Comparison of ENCODE assay signal across 13 cellular contexts in the genomic region with DNA sequence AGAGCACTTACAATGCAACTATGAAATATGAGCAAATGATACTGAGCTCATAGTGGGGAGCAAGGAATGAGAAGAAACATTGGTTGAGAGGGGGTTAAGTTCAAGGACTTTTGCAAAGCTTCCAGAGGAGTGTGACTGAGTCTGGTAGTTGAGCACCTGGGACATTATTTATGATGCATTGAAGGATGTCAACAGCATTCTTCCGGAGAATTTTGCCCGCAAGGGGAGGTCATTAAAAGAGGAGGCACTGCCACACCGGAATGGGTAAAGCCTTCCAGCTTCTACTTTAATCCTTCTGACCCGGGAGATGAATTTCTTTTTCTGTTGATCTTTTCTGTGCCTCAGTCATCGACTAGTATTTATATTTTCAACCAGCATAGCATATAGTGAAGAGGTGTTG.
DNase-seq lines count a peak whose midpoint lies in the region; ATAC-seq, FAIRE-seq and TF ChIP-seq lines count a peak whose summit lies in the region.
"Had no signal": no experiment of that assay in that cellular context is flagged by ENCODE, and none has a peak within 500 bp of the region (broad histone marks: within the 10 kb centered on the region; RNA-seq: fewer than 3 reads in every experiment).

No MANE protein-coding gene starts in this region.

- no peak overlapping the region for H4K91ac ChIP-seq in neuronal stem cell (ENCODE audit: low read depth, low read length, poor library complexity)

- ATAC-seq in GM23338: no peak
- ATAC-seq in RWPE2 (ENCODE audit: low read depth): no peak
- ATAC-seq in naive thymus-derived CD4-positive, alpha-beta T cell: no peak

- no peak overlapping the region for H2BK12ac ChIP-seq in neuronal stem cell (ENCODE audit: low read length)

- no peak overlapping the region for H2BK120ac ChIP-seq in neuronal stem cell (ENCODE audit: low read depth, low read length)

- H3K36me3 ChIP-seq in GM23338 (ENCODE audit: insufficient read depth) (no peaks in the 10 kb centered on the region), RWPE2 (ENCODE audit: low read depth) (no peaks in the 10 kb centered on the region), neuronal stem cell (replicated peaks in 1 of 2; ENCODE audit: control insufficient read depth in 2 of 2, insufficient read depth in 2 of 2, low read length in 2 of 2) (no peaks in the 10 kb centered on the region)
- H3K36me3 ChIP-seq in naive thymus-derived CD4-positive, alpha-beta T cell (ENCODE audit: control insufficient read depth in 2 of 3, insufficient read depth in 3 of 3, low read length in 3 of 3): no peaks in the 10 kb centered on the region

- H3F3A ChIP-seq in GM23338 (replicated peaks; ENCODE audit: low read depth): no peaks in the 10 kb centered on the region; the same call in 1 of the 2 replicates

- H2BK15ac ChIP-seq in neuronal stem cell (ENCODE audit: low read length): no peak overlapping the region

- H3K9me3 ChIP-seq in RWPE2 (ENCODE audit: severe bottlenecking): no peaks in the 10 kb centered on the region
- no peaks in the 10 kb centered on the region for H3K9me3 ChIP-seq in neuronal stem cell (replicated peaks in 1 of 2; ENCODE audit: control insufficient read depth in 2 of 2, insufficient read depth in 1 of 2, low read depth in 1 of 2, low read length in 2 of 2)
- no peaks in the 10 kb centered on the region for H3K9me3 ChIP-seq in naive thymus-derived CD4-positive, alpha-beta T cell (ENCODE audit: control insufficient read depth in 2 of 3, low read length in 3 of 3)

- no peak for TF ChIP-seq POLR2A in GM12891 (IDR thresholded peaks at IDR 0.05; ENCODE audit: low read depth, low read length)

- H3K27ac ChIP-seq in GM23338 (ENCODE audit: low read depth) (peak overlapping the region; percentile 72), RWPE2 (ENCODE audit: poor library complexity, severe bottlenecking) (peak overlapping the region; percentile 83), neuronal stem cell (replicated peaks; ENCODE audit: low read length) (peak overlapping the region; percentile 27)
- H3K27ac ChIP-seq in naive thymus-derived CD4-positive, alpha-beta T cell (ENCODE audit: low read depth, low read length): no peak overlapping the region

- peaks cover 25% of the 10 kb centered on the region for H3K4me1 ChIP-seq in GM23338 (ENCODE audit: insufficient read depth)
- H3K4me1 ChIP-seq in RWPE2 (ENCODE audit: insufficient read depth, poor library complexity, severe bottlenecking): peaks cover 31% of the 10 kb centered on the region
- peaks cover 0 to 7% of the 10 kb centered on the region in 2 donors for H3K4me1 ChIP-seq in neuronal stem cell (ENCODE audit: control insufficient read depth in 2 of 2, insufficient read depth in 1 of 2, low read depth in 1 of 2, low read length in 2 of 2)
- H3K4me1 ChIP-seq in naive thymus-derived CD4-positive, alpha-beta T cell (ENCODE audit: control insufficient read depth in 2 of 2, insufficient read depth in 2 of 2, low read length in 2 of 2): no peaks in the 10 kb centered on the region

- no peaks in the 10 kb centered on the region for H3K36me3 Mint-ChIP-seq in GM23338 (ENCODE audit: low read depth)
- no peaks in the 10 kb centered on the region for H3K36me3 Mint-ChIP-seq in naive thymus-derived CD4-positive, alpha-beta T cell
- H3K36me3 Mint-ChIP-seq: CD4-positive, alpha-beta memory T cell had no signal

- H3K9me2 ChIP-seq in GM23338 (ENCODE audit: insufficient read depth): peaks cover 34% of the 10 kb centered on the region

- H3K14ac ChIP-seq in neuronal stem cell (ENCODE audit: low read length): no peak overlapping the region

- H3K9me3 Mint-ChIP-seq in GM23338: no peaks in the 10 kb centered on the region
- H3K9me3 Mint-ChIP-seq in naive thymus-derived CD4-positive, alpha-beta T cell: peaks cover 0 to 3% (median 0%) of the 10 kb centered on the region in 11 donors

- H3K4me2 ChIP-seq in GM23338 (peak overlapping the region; percentile 31), neuronal stem cell (ENCODE audit: insufficient read depth, low read length, poor library complexity, severe bottlenecking) (no peak overlapping the region)

- H3K27ac Mint-ChIP-seq in GM23338: peak overlapping the region; percentile 18
- H3K27ac Mint-ChIP-seq in naive thymus-derived CD4-positive, alpha-beta T cell: no peak overlapping the region
- H3K27ac Mint-ChIP-seq: B cell; CD4-positive, alpha-beta memory T cell had no signal

- DNase-seq in GM23338 (ENCODE audit: low spot score): no peak
- DNase-seq in RWPE2 (ENCODE audit: low spot score): no peak
- DNase-seq in glomerular visceral epithelial cell (ENCODE audit: extremely low spot score): peak; percentile 34
- no peak for DNase-seq in neuronal stem cell (ENCODE audit: low spot score)
- no peak for DNase-seq in GM12891 (ENCODE audit: insufficient read length, low spot score)
- DNase-seq in NCI-H128 (lab: John Stamatoyannopoulos, UW; ENCODE audit: unreplicated experiment): no peak
- DNase-seq in naive thymus-derived CD4-positive, alpha-beta T cell: no peak
- no peak for DNase-seq in GM10248 (ENCODE audit: extremely low spot score)
- DNase-seq: CD4-positive, alpha-beta memory T cell; NCI-H69; NK-92 treated with Interleukin-12 subunit alpha and Interleukin-12 subunit beta, amount 100 ng/mL, for 24 hours; OCI-M1 had no signal

- no peak overlapping the region for H2AK5ac ChIP-seq in neuronal stem cell (ENCODE audit: low read depth, low read length)

- H3K79me2 ChIP-seq in GM23338 (replicated peaks; ENCODE audit: insufficient read depth): no peaks in the 10 kb centered on the region

- no peak for FAIRE-seq in GM12891 (lab: Jason Lieb, UNC)

- no peak overlapping the region for H3K4me3 Mint-ChIP-seq in GM23338
- H3K4me3 Mint-ChIP-seq in naive thymus-derived CD4-positive, alpha-beta T cell: no peak overlapping the region
- H3K4me3 Mint-ChIP-seq: B cell; CD4-positive, alpha-beta memory T cell had no signal

- H3K9ac ChIP-seq in neuronal stem cell (ENCODE audit: low read depth, low read length, poor library complexity): no peak overlapping the region

- H3K18ac ChIP-seq in neuronal stem cell (ENCODE audit: low read length): no peak overlapping the region

- no peak overlapping the region for H3K4ac ChIP-seq in neuronal stem cell (ENCODE audit: low read length)

- peak overlapping the region; percentile 49; the same call in 1 of the 2 replicates for H2AFZ ChIP-seq in GM23338
- no peak overlapping the region for H2AFZ ChIP-seq in neuronal stem cell (ENCODE audit: low read length)

- POLR2A ChIA-PET in naive thymus-derived CD4-positive, alpha-beta T cell (lab: Charles Lee): no interaction called here
- POLR2A ChIA-PET in GM10248 (lab: Yijun Ruan, JAX): no interaction called here

- no peaks in the 10 kb centered on the region for H4K20me1 ChIP-seq in GM23338 (replicated peaks; ENCODE audit: insufficient read depth)

- CTCF ChIA-PET in naive thymus-derived CD4-positive, alpha-beta T cell (lab: Charles Lee): no interaction called here
- CTCF ChIA-PET in GM10248 (lab: Yijun Ruan, JAX): interaction anchor here (0.8 to 1.2 kb wide), 2 partner anchors 19 to 22 kb away, joined by 3 read pairs; no protein-coding TSS in a partner anchor

- H3K27me3 ChIP-seq in GM23338 (ENCODE audit: insufficient read depth): no peaks in the 10 kb centered on the region
- no peaks in the 10 kb centered on the region for H3K27me3 ChIP-seq in RWPE2 (ENCODE audit: insufficient read depth, poor library complexity, severe bottlenecking)
- H3K27me3 ChIP-seq in neuronal stem cell (ENCODE audit: control insufficient read depth in 3 of 3, insufficient read depth in 3 of 3, low read depth in 1 of 3, low read length in 3 of 3): no peaks in the 10 kb centered on the region
- no peaks in the 10 kb centered on the region for H3K27me3 ChIP-seq in naive thymus-derived CD4-positive, alpha-beta T cell (ENCODE audit: control insufficient read depth in 2 of 2, insufficient read depth in 2 of 2, low read length in 2 of 2)

- no peak overlapping the region for H3K23ac ChIP-seq in neuronal stem cell (ENCODE audit: low read depth, low read length, poor library complexity)

- H3K27me3 Mint-ChIP-seq in GM23338 (ENCODE audit: insufficient read depth, low read depth, poor library complexity): peaks cover 7% of the 10 kb centered on the region
- H3K27me3 Mint-ChIP-seq in naive thymus-derived CD4-positive, alpha-beta T cell: peaks cover 0 to 20% (median 5%) of the 10 kb centered on the region in 5 donors

- H3K4me3 ChIP-seq in GM23338: peak overlapping the region; percentile 4; the same call in 1 of the 2 replicates
- no peak overlapping the region for H3K4me3 ChIP-seq in RWPE2 (ENCODE audit: severe bottlenecking)
- H3K4me3 ChIP-seq in neuronal stem cell (ENCODE audit: low read length in 2 of 2): no peak overlapping the region
- no peak overlapping the region for H3K4me3 ChIP-seq in naive thymus-derived CD4-positive, alpha-beta T cell (ENCODE audit: low read length)

- H3K4me1 Mint-ChIP-seq in GM23338: peaks cover 28% of the 10 kb centered on the region
- no peaks in the 10 kb centered on the region for H3K4me1 Mint-ChIP-seq in naive thymus-derived CD4-positive, alpha-beta T cell
- H3K4me1 Mint-ChIP-seq: B cell; CD4-positive, alpha-beta memory T cell had no signal

- no CpG with 5 or more reads among the region's 5 CpGs for WGBS in neuronal stem cell (ENCODE audit: extremely low coverage in 2 of 2, insufficient read length in 2 of 2, insufficient replicate concordance in 1 of 2), 2 donors

- H4K8ac ChIP-seq in neuronal stem cell (ENCODE audit: low read depth, low read length): no peak overlapping the region

- H2BK5ac ChIP-seq in neuronal stem cell (ENCODE audit: low read length): no peak overlapping the region

- no peaks in the 10 kb centered on the region for H3K79me1 ChIP-seq in neuronal stem cell (ENCODE audit: low read depth, low read length)

- TF ChIP-seq CTCF in GM23338 (conservative IDR thresholded peaks at IDR 0.05; ENCODE audit: low read depth in 2 of 2) (no peak), RWPE2 (IDR thresholded peaks at IDR 0.05; ENCODE audit: poor library complexity, severe bottlenecking) (no peak), GM10248 (IDR thresholded peaks at IDR 0.05; ENCODE audit: control extremely low read depth, extremely low read depth, low read depth, missing control alignments) (no peak)

- intact Hi-C loops in naive thymus-derived CD4-positive, alpha-beta T cell (cut with micrococcal nuclease): no loop called here

TF ChIP-seq in GM23338, 12 proteins besides CTCF, POLR2A, EP300 and RAD21 (continues in another document):
- no peak for TF ChIP-seq CREB1 (CRISPR knock-in tag; IDR thresholded peaks at IDR 0.05; ENCODE audit: low read depth)

TF ChIP-seq in GM12891, 5 proteins besides CTCF, POLR2A, EP300 and RAD21:
- no peak for TF ChIP-seq PAX5 (IDR thresholded peaks at IDR 0.05; ENCODE audit: insufficient read depth, low read length, severe bottlenecking)
- no peak for TF ChIP-seq POLR2AphosphoS5 (IDR thresholded peaks at IDR 0.05; ENCODE audit: low read depth, low read length)
- TF ChIP-seq POU2F2 (IDR thresholded peaks at IDR 0.05; ENCODE audit: low read depth, low read length): no peak
- TF ChIP-seq TAF1 (IDR thresholded peaks at IDR 0.05; ENCODE audit: low read depth, low read length): no peak
- TF ChIP-seq SPI1 (IDR thresholded peaks at IDR 0.05; ENCODE audit: low read depth, low read length): no peak
TF ChIP-seq in GM12891: peak in this region for 0.
